27 cellular contexts compared by ENCODE assay signal in the genomic region with DNA sequence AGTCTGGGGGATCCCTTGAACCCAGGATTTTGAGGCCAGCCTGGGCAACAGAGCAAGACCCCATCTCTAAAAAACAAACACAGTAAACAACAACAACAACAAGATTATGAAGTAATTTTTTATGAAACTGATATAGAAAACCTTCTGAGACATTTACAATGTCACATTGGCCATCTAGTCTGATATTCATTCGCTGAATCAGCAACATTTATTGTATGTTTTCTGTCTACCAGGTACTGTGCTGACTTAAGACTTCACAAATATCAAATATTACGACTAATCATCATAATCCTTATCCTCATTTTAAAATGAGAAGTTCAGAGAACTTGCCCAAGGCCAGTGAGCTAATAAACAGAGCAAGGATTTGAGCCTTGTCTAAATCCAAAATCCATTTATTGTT.
DNase-seq lines count a peak whose midpoint lies in the region; ATAC-seq, FAIRE-seq and TF ChIP-seq lines count a peak whose summit lies in the region.
"Had no signal": no experiment of that assay in that cellular context is flagged by ENCODE, and none has a peak within 500 bp of the region (broad histone marks: within the 10 kb centered on the region; RNA-seq: fewer than 3 reads in every experiment).

No MANE protein-coding gene starts in this region.

- CTCF ChIA-PET in HepG2 (lab: Yijun Ruan, JAX; ENCODE audit: low intra/inter-chr PET ratio, low total read pairs) (no interaction called here), K562 (lab: Yijun Ruan, JAX; ENCODE audit: low intra/inter-chr PET ratio) (no interaction called here)
- CTCF ChIA-PET in CD8-positive, alpha-beta T cell (lab: Charles Lee), result no interaction called here

- H3K27me3 Mint-ChIP-seq in CD8-positive, alpha-beta T cell (ENCODE audit: low read depth), result no peaks in the 10 kb centered on the region
- H3K27me3 Mint-ChIP-seq in progenitor cell of endocrine pancreas, result no peaks in the 10 kb centered on the region
- H3K27me3 Mint-ChIP-seq in activated T-helper 17 cell treated with anti-CD3 and anti-CD28 coated beads, Interleukin-2, amount 50 U/mL, for 72 hours, result no peaks in the 10 kb centered on the region
- H3K27me3 Mint-ChIP-seq: B cell had no signal

- in situ Hi-C loops in HepG2 (cut with HindIII; ENCODE audit: extremely low pct_ligation_motif_present, low pct_unique_long_range_greater_than_20kb), result no loop called here
- in situ Hi-C loops in K562 (cut with MboI), result no loop called here
- in situ Hi-C loops in G401 (cut with HindIII; ENCODE audit: low sequenced_read_pairs), result no loop called here

- no peak for FAIRE-seq in HepG2 (lab: Jason Lieb, UNC)
- FAIRE-seq in K562 (lab: Jason Lieb, UNC), result no peak
- FAIRE-seq: G401.6 had no signal

- no peak for TF ChIP-seq EP300 in HepG2 (IDR thresholded peaks at IDR 0.05; ENCODE audit: low read depth in 2 of 2, low read length in 2 of 2)
- no peak for TF ChIP-seq EP300 in HepG2 (CRISPR knock-in tag; IDR thresholded peaks at IDR 0.05; ENCODE audit: borderline replicate concordance)
- no peak for TF ChIP-seq EP300 in K562 (IDR thresholded peaks at IDR 0.05; ENCODE audit: low read length)

- H3K9me3 ChIP-seq in HepG2 (ENCODE audit: low read length) (no peaks in the 10 kb centered on the region), right lobe of liver (no peaks in the 10 kb centered on the region), K562 (replicated peaks; ENCODE audit: control insufficient read depth, insufficient read depth, low read depth, low read length) (no peaks in the 10 kb centered on the region), right atrium auricular region (no peaks in the 10 kb centered on the region)
- no peaks in the 10 kb centered on the region for H3K9me3 ChIP-seq in CD8-positive, alpha-beta T cell (ENCODE audit: low read length)

- H3K79me2 ChIP-seq in HepG2 (ENCODE audit: insufficient read depth, low read length) (no peaks in the 10 kb centered on the region), K562 (ENCODE audit: control insufficient read depth, insufficient read depth, low read length) (no peaks in the 10 kb centered on the region)

- H4K20me1 ChIP-seq in HepG2 (ENCODE audit: insufficient read depth, low read length) (no peaks in the 10 kb centered on the region), K562 (replicated peaks; ENCODE audit: control insufficient read depth, insufficient read depth, low read length) (no peaks in the 10 kb centered on the region)

- H2AFZ ChIP-seq in HepG2 (ENCODE audit: low read length), result no peak overlapping the region
- no peak overlapping the region for H2AFZ ChIP-seq in K562 (ENCODE audit: low read depth, low read length)

- WGBS in HepG2 (ENCODE audit: low lambda C conversion rate), result 93% methylated on average over 2 of the region's 2 CpGs
- 92% methylated on average over 2 of the region's 2 CpGs for WGBS in right lobe of liver (ENCODE audit: insufficient coverage, low coverage, low lambda C conversion rate, missing lambda C conversion rate)
- 55% methylated on average over 2 of the region's 2 CpGs for WGBS in K562 (ENCODE audit: insufficient coverage, low coverage, missing lambda C conversion rate)

- H3K4me2 ChIP-seq in HepG2 (ENCODE audit: low read depth, low read length), result no peak overlapping the region
- no peak overlapping the region for H3K4me2 ChIP-seq in K562 (ENCODE audit: insufficient read depth, low read length)

- no peak overlapping the region for H3K4me3 Mint-ChIP-seq in CD8-positive, alpha-beta T cell
- no peak overlapping the region for H3K4me3 Mint-ChIP-seq in progenitor cell of endocrine pancreas (ENCODE audit: low read depth)
- no peak overlapping the region for H3K4me3 Mint-ChIP-seq in activated T-helper 17 cell treated with anti-CD3 and anti-CD28 coated beads, Interleukin-2, amount 50 U/mL, for 72 hours
- H3K4me3 Mint-ChIP-seq: B cell had no signal

- intact Hi-C loops in HepG2 (cut with micrococcal nuclease; ENCODE audit: unreplicated experiment) (no loop called here), right lobe of liver (cut with DNase I) (no loop called here), K562 (cut with micrococcal nuclease) (no loop called here)
- intact Hi-C loops in CD8-positive, alpha-beta T cell (cut with DNase I, micrococcal nuclease), result loop anchor here (2.0 to 10.0 kb wide), 4 partner anchors 13 to 305 kb away; a partner anchor contains a TSS

- POLR2A ChIA-PET in HepG2 (lab: Yijun Ruan, JAX), result no interaction called here
- POLR2A ChIA-PET in CD8-positive, alpha-beta T cell (lab: Charles Lee), result no interaction called here
- POLR2A ChIA-PET in K562 (lab: Yijun Ruan, JAX), result no interaction called here

- H3K27me3 ChIP-seq in HepG2 (ENCODE audit: control insufficient read depth in 1 of 2, insufficient read depth in 2 of 2, low read length in 2 of 2) (no peaks in the 10 kb centered on the region), right lobe of liver (no peaks in the 10 kb centered on the region), K562 (ENCODE audit: control insufficient read depth in 2 of 2, insufficient read depth in 2 of 2, low read length in 2 of 2) (no peaks in the 10 kb centered on the region), right atrium auricular region (no peaks in the 10 kb centered on the region)
- H3K27me3 ChIP-seq in CD8-positive, alpha-beta T cell (ENCODE audit: insufficient read depth, low read length), result no peaks in the 10 kb centered on the region

- ATAC-seq in HepG2 (no peak), right lobe of liver (no peak), K562 (no peak)
- no peak for ATAC-seq in CD8-positive, alpha-beta T cell
- ATAC-seq in activated T-helper 17 cell treated with anti-CD3 and anti-CD28 coated beads, Interleukin-2, amount 50 U/mL, for 72 hours (replicated peaks), result no peak
- ATAC-seq: HCT116, Panc1 had no signal

- peak overlapping the region; percentile 86 for H3K27ac Mint-ChIP-seq in CD8-positive, alpha-beta T cell
- H3K27ac Mint-ChIP-seq in progenitor cell of endocrine pancreas, result peak overlapping the region; percentile 3
- H3K27ac Mint-ChIP-seq in activated T-helper 17 cell treated with anti-CD3 and anti-CD28 coated beads, Interleukin-2, amount 50 U/mL, for 72 hours, result no peak overlapping the region
- H3K27ac Mint-ChIP-seq: B cell had no signal

- DNase-seq in HepG2 (ENCODE audit: low spot score), result no peak
- no peak for DNase-seq in right lobe of liver
- no peak for DNase-seq in CD8-positive, alpha-beta T cell
- DNase-seq in K562 (ENCODE audit: extremely low read depth in 1 of 4, low spot score in 3 of 4), result no peak
- DNase-seq in progenitor cell of endocrine pancreas (ENCODE audit: low spot score, unreplicated experiment), result no peak
- no peak for DNase-seq in G401 (ENCODE audit: low spot score)
- DNase-seq in right atrium auricular region (ENCODE audit: low spot score), result no peak
- DNase-seq: COR-L47, DMS53, Kasumi-1, NCI-H1092 treated with DMSO at 0.1 percent for 48 hours, NCI-H1436, NCI-H187, NCI-H2081 treated with DMSO at 0.1 percent for 48 hours, NCI-H2171, NCI-H226, NCI-H510A, NCI-H69, SIG-M5 had no signal

- H3K4me1 ChIP-seq in HepG2 (ENCODE audit: insufficient read depth, low read length), result no peaks in the 10 kb centered on the region
- H3K4me1 ChIP-seq in right lobe of liver, result peaks cover 0 to 2% (median 0%) of the 10 kb centered on the region in 4 donors
- H3K4me1 ChIP-seq in CD8-positive, alpha-beta T cell (ENCODE audit: insufficient read depth, low read length), result no peaks in the 10 kb centered on the region
- H3K4me1 ChIP-seq in K562 (replicated peaks in 1 of 2; ENCODE audit: control insufficient read depth in 2 of 2, insufficient read depth in 2 of 2, low read length in 2 of 2), result peaks cover 0 to 3% of the 10 kb centered on the region in 2 experiments; a peak in 3 of 5 replicates
- H3K4me1 ChIP-seq in right atrium auricular region, result no peaks in the 10 kb centered on the region

- peaks cover 36% of the 10 kb centered on the region for H3K4me1 Mint-ChIP-seq in CD8-positive, alpha-beta T cell (ENCODE audit: low read depth)
- peaks cover 6% of the 10 kb centered on the region for H3K4me1 Mint-ChIP-seq in progenitor cell of endocrine pancreas (ENCODE audit: low read depth)
- H3K4me1 Mint-ChIP-seq in activated T-helper 17 cell treated with anti-CD3 and anti-CD28 coated beads, Interleukin-2, amount 50 U/mL, for 72 hours, result peaks cover 4% of the 10 kb centered on the region
- H3K4me1 Mint-ChIP-seq: B cell had no signal

- no TSS peak for BruUV-seq in HepG2 (replicated peaks; lab: Mats Ljungman, UMichigan)
- BruUV-seq in K562 (replicated peaks; lab: Mats Ljungman, UMichigan), result no TSS peak

- TF ChIP-seq POLR2A in HepG2 (IDR thresholded peaks at IDR 0.05; ENCODE audit: insufficient read depth in 1 of 2, low read depth in 2 of 2, low read length in 2 of 2) (no peak), right lobe of liver (IDR thresholded peaks at IDR 0.05) (no peak), K562 (conservative IDR thresholded peaks at IDR 0.05) (no peak)

- H3K27ac ChIP-seq in HepG2 (ENCODE audit: extremely low read length, insufficient read depth, low read length) (no peak overlapping the region), right lobe of liver (no peak overlapping the region), K562 (ENCODE audit: extremely low read depth, low read depth, low read length) (no peak overlapping the region), right atrium auricular region (no peak overlapping the region)
- no peak overlapping the region for H3K27ac ChIP-seq in CD8-positive, alpha-beta T cell (ENCODE audit: low read depth, low read length)
- H3K27ac ChIP-seq: C4-2B, HL-60, SK-N-MC had no signal

- H3K9me1 ChIP-seq in K562 (ENCODE audit: control insufficient read depth, insufficient read depth, low read length), result no peaks in the 10 kb centered on the region

- TF ChIP-seq CTCF in HepG2 (CRISPR knock-in tag; IDR thresholded peaks at IDR 0.05) (no peak), right lobe of liver (IDR thresholded peaks at IDR 0.05) (no peak), K562 (IDR thresholded peaks at IDR 0.05 in 2 of 3, conservative IDR thresholded peaks at IDR 0.05 in 1 of 3; ENCODE audit: insufficient read depth in 2 of 3, low read depth in 1 of 3, low read length in 3 of 3) (no peak), progenitor cell of endocrine pancreas (IDR thresholded peaks at IDR 0.05; ENCODE audit: unreplicated experiment) (no peak), right atrium auricular region (IDR thresholded peaks at IDR 0.05) (no peak)
- no peak for TF ChIP-seq CTCF in CD8-positive, alpha-beta T cell (IDR thresholded peaks at IDR 0.05)

- H3K9ac ChIP-seq in HepG2 (ENCODE audit: insufficient read depth, low read depth, low read length), result no peak overlapping the region
- H3K9ac ChIP-seq in K562 (ENCODE audit: insufficient read depth in 1 of 2, low read depth in 2 of 2, low read length in 2 of 2), result no peak overlapping the region

- no peaks in the 10 kb centered on the region for H3K9me3 Mint-ChIP-seq in CD8-positive, alpha-beta T cell
- no peaks in the 10 kb centered on the region for H3K9me3 Mint-ChIP-seq in progenitor cell of endocrine pancreas (ENCODE audit: low read depth)
- no peaks in the 10 kb centered on the region for H3K9me3 Mint-ChIP-seq in activated T-helper 17 cell treated with anti-CD3 and anti-CD28 coated beads, Interleukin-2, amount 50 U/mL, for 72 hours

- H3K4me3 ChIP-seq in HepG2 (replicated peaks in 1 of 3; ENCODE audit: insufficient read depth in 1 of 3, low read depth in 2 of 3, low read length in 3 of 3) (no peak overlapping the region), right lobe of liver (no peak overlapping the region), K562 (no peak overlapping the region), right atrium auricular region (no peak overlapping the region)
- H3K4me3 ChIP-seq in CD8-positive, alpha-beta T cell (ENCODE audit: low read depth, low read length), result no peak overlapping the region
- H3K4me3 ChIP-seq: SK-N-MC had no signal

- H3K36me3 ChIP-seq in HepG2 (replicated peaks in 1 of 2; ENCODE audit: control insufficient read depth in 1 of 2, insufficient read depth in 2 of 2, low read length in 2 of 2) (peaks cover 2 to 12% of the 10 kb centered on the region in 2 experiments; a peak in 2 of 5 replicates), right lobe of liver (peaks cover 0 to 4% (median under 1%) of the 10 kb centered on the region in 4 donors), K562 (ENCODE audit: control insufficient read depth, insufficient read depth, low read length) (peaks cover 7% of the 10 kb centered on the region; the same call in 2 of the 3 replicates), right atrium auricular region (peaks cover 13% of the 10 kb centered on the region)
- peaks cover 30% of the 10 kb centered on the region for H3K36me3 ChIP-seq in CD8-positive, alpha-beta T cell (ENCODE audit: insufficient read depth, low read length)

- TF ChIP-seq RAD21 in HepG2 (CRISPR knock-in tag; IDR thresholded peaks at IDR 0.05), result no peak
- no peak for TF ChIP-seq RAD21 in K562 (CRISPR knock-in tag; conservative IDR thresholded peaks at IDR 0.05 in 1 of 2, IDR thresholded peaks at IDR 0.05 in 1 of 2)

- H3K36me3 Mint-ChIP-seq in CD8-positive, alpha-beta T cell, result peaks cover 69% of the 10 kb centered on the region
- peaks cover 5% of the 10 kb centered on the region for H3K36me3 Mint-ChIP-seq in progenitor cell of endocrine pancreas (ENCODE audit: insufficient read depth)
- peaks cover 39% of the 10 kb centered on the region for H3K36me3 Mint-ChIP-seq in activated T-helper 17 cell treated with anti-CD3 and anti-CD28 coated beads, Interleukin-2, amount 50 U/mL, for 72 hours (ENCODE audit: low read depth)

Comparison
In these comparisons a context has a peak if more than half of its experiments do, and no peak if none do; other contexts are left out.
1. intact Hi-C loops: an anchor here in CD8-positive, alpha-beta T cell (2.0 to 10.0 kb wide); none called in HepG2, right lobe of liver and K562.